Comparison of ENCODE assay signal across 1 cellular context in genomic region chr19:13850910-13851753, GRCh38.
TF ChIP-seq lines count a peak whose summit lies in the region.

No MANE protein-coding gene starts in this region.

TF ChIP-seq in endothelial cell of umbilical vein, 7 proteins besides CTCF, POLR2A, EP300 and RAD21 (continued from another document):
- no peak for TF ChIP-seq EZH2 (IDR thresholded peaks at IDR 0.05; ENCODE audit: borderline replicate concordance, low read depth, low read length, severe bottlenecking)
TF ChIP-seq in endothelial cell of umbilical vein: peak in this region for 3.
